Comparison of ENCODE assay signal across 18 cellular contexts in genomic region chr2:148721991-148722777, GRCh38.
DNase-seq lines count a peak whose midpoint lies in the region; ATAC-seq, FAIRE-seq and TF ChIP-seq lines count a peak whose summit lies in the region.
"Had no signal": no experiment of that assay in that cellular context is flagged by ENCODE, and none has a peak within 500 bp of the region (broad histone marks: within the 10 kb centered on the region; RNA-seq: fewer than 3 reads in every experiment).

No MANE protein-coding gene starts in this region.

- TF ChIP-seq EP300 in GM12878 (IDR thresholded peaks at IDR 0.05; ENCODE audit: borderline replicate concordance in 1 of 2, control insufficient read depth in 1 of 2, low read depth in 2 of 2, low read length in 2 of 2) = no peak

- H2AFZ ChIP-seq in GM23248 (no peak overlapping the region), GM12878 (ENCODE audit: control insufficient read depth, low read depth, low read length) (no peak overlapping the region)

- peaks cover 93% of the 10 kb centered on the region for H3K4me1 Mint-ChIP-seq in CD4-positive, alpha-beta T cell (ENCODE audit: low read depth)
- H3K4me1 Mint-ChIP-seq in naive thymus-derived CD4-positive, alpha-beta T cell = peaks cover 68 to 97% (median 83%) of the 10 kb centered on the region in 7 donors
- peaks cover 55% of the 10 kb centered on the region for H3K4me1 Mint-ChIP-seq in CD14-positive monocyte

- peak overlapping the region; percentile 0 for H3K4me3 Mint-ChIP-seq in CD4-positive, alpha-beta T cell
- peak overlapping the region in 7 of 10 donors; percentile 1 to 68 (median 49) for H3K4me3 Mint-ChIP-seq in naive thymus-derived CD4-positive, alpha-beta T cell
- H3K4me3 Mint-ChIP-seq in CD14-positive monocyte = no peak overlapping the region
- H3K4me3 Mint-ChIP-seq: activated CD8-positive, alpha-beta T cell treated with anti-CD3 and anti-CD28 coated beads, Interleukin-2, amount 10 ng/mL, durations not matched to agents 7 days and 5 days had no signal

- BruUV-seq in GM12878 (replicated peaks; lab: Mats Ljungman, UMichigan) = no TSS peak

- peaks cover 17% of the 10 kb centered on the region for H3F3A ChIP-seq in GM23248 (ENCODE audit: insufficient read depth)

- CTCF ChIA-PET in CD4-positive, alpha-beta T cell (lab: Charles Lee) = interaction anchor here (0.7 kb wide), 1 partner anchor 64 kb away, joined by 4 read pairs; no protein-coding TSS in a partner anchor
- CTCF ChIA-PET in GM12878 (lab: Yijun Ruan, JAX) = no interaction called here
- CTCF ChIA-PET in naive thymus-derived CD4-positive, alpha-beta T cell (lab: Charles Lee) = no interaction called here

- FAIRE-seq in GM12878 (lab: Jason Lieb, UNC) = no peak

- POLR2A ChIA-PET in CD4-positive, alpha-beta T cell (lab: Charles Lee) = interaction anchor here (2.2 kb wide), 1 partner anchor 76 kb away, joined by 4 read pairs; no protein-coding TSS in a partner anchor
- POLR2A ChIA-PET in GM12878 (lab: Charles Lee) = interaction anchor here (0.7 kb wide), 1 partner anchor 62 kb away, joined by 4 read pairs; no protein-coding TSS in a partner anchor
- POLR2A ChIA-PET in naive thymus-derived CD4-positive, alpha-beta T cell (lab: Charles Lee) = no interaction called here

- H3K4me1 ChIP-seq in GM23248 (ENCODE audit: insufficient read depth) = peaks cover 26% of the 10 kb centered on the region
- H3K4me1 ChIP-seq in GM12878 (ENCODE audit: control insufficient read depth, insufficient read depth, low read length) = peaks cover 23% of the 10 kb centered on the region
- peaks cover 22 to 28% of the 10 kb centered on the region in 2 donors for H3K4me1 ChIP-seq in naive thymus-derived CD4-positive, alpha-beta T cell (ENCODE audit: control insufficient read depth in 2 of 2, insufficient read depth in 2 of 2, low read length in 2 of 2)

- no peaks in the 10 kb centered on the region for H3K9me3 ChIP-seq in CD4-positive, alpha-beta T cell (ENCODE audit: control insufficient read depth, low read length)
- H3K9me3 ChIP-seq in GM23248 (ENCODE audit: low read depth) (no peaks in the 10 kb centered on the region), GM12878 (replicated peaks; ENCODE audit: control insufficient read depth, insufficient read depth, low read length) (no peaks in the 10 kb centered on the region; the same call in none of the 3 replicates)
- H3K9me3 ChIP-seq in naive thymus-derived CD4-positive, alpha-beta T cell (ENCODE audit: control insufficient read depth in 2 of 3, low read length in 3 of 3) = no peaks in the 10 kb centered on the region
- H3K9me3 ChIP-seq: thoracic aorta had no signal

- no peaks in the 10 kb centered on the region for H3K9me2 ChIP-seq in GM23248 (ENCODE audit: insufficient read depth)

- RAD21 ChIA-PET in GM12878 (lab: Charles Lee; ENCODE audit: unreplicated experiment) = interaction anchor here (0.6 kb wide), 1 partner anchor 19 kb away, joined by 3 read pairs; no protein-coding TSS in a partner anchor

- peaks cover 63% of the 10 kb centered on the region for H3K36me3 Mint-ChIP-seq in CD4-positive, alpha-beta T cell (ENCODE audit: low read depth)
- peaks cover 8 to 58% (median 44%) of the 10 kb centered on the region in 5 donors for H3K36me3 Mint-ChIP-seq in naive thymus-derived CD4-positive, alpha-beta T cell
- peaks cover 6 to 23% of the 10 kb centered on the region in 2 donors for H3K36me3 Mint-ChIP-seq in CD14-positive monocyte

- H3K9ac ChIP-seq in GM23248 = no peak overlapping the region
- H3K9ac ChIP-seq in GM12878 (ENCODE audit: control insufficient read depth, insufficient read depth, low read length) = no peak overlapping the region

- H4K20me1 ChIP-seq in GM23248 (ENCODE audit: insufficient read depth) (peaks cover 19% of the 10 kb centered on the region; the same call in 1 of the 2 replicates), GM12878 (ENCODE audit: control insufficient read depth, insufficient read depth) (no peaks in the 10 kb centered on the region)

- SMC1A ChIA-PET in GM12878 (lab: Charles Lee; ENCODE audit: uncharacterized antibody, unreplicated experiment) = interaction anchor here (1.0 to 1.1 kb wide), 2 partner anchors 14 to 17 kb away, joined by 3 read pairs; no protein-coding TSS in a partner anchor

- H3K27me3 Mint-ChIP-seq in CD4-positive, alpha-beta T cell = no peaks in the 10 kb centered on the region
- H3K27me3 Mint-ChIP-seq in naive thymus-derived CD4-positive, alpha-beta T cell = no peaks in the 10 kb centered on the region
- no peaks in the 10 kb centered on the region for H3K27me3 Mint-ChIP-seq in CD14-positive monocyte (ENCODE audit: low read depth in 3 of 3)

- TF ChIP-seq POLR2A in GM12878 (IDR thresholded peaks at IDR 0.05; ENCODE audit: low read depth, low read length) = no peak

- H3K27ac Mint-ChIP-seq in CD4-positive, alpha-beta T cell = peak overlapping the region; percentile 24
- H3K27ac Mint-ChIP-seq in naive thymus-derived CD4-positive, alpha-beta T cell = peak overlapping the region in 8 of 9 donors; percentile 1 to 52 (median 28)
- peak overlapping the region in 1 of 7 donors; percentile 10 for H3K27ac Mint-ChIP-seq in CD14-positive monocyte
- H3K27ac Mint-ChIP-seq: activated CD8-positive, alpha-beta T cell treated with anti-CD3 and anti-CD28 coated beads, Interleukin-2, amount 10 ng/mL, durations not matched to agents 7 days and 5 days had no signal

- ATAC-seq in CD4-positive, alpha-beta T cell (ENCODE audit: poor library complexity) = no peak
- peak; percentile 51 for ATAC-seq in GM12878
- ATAC-seq in naive thymus-derived CD4-positive, alpha-beta T cell = no peak
- ATAC-seq: activated CD8-positive, alpha-beta T cell treated with anti-CD3 and anti-CD28 coated beads, Interleukin-2, amount 10 ng/mL, durations not matched to agents 7 days and 5 days had no signal

- no peak for TF ChIP-seq CTCF in CD4-positive, alpha-beta T cell (IDR thresholded peaks at IDR 0.05)
- TF ChIP-seq CTCF in GM12878 (IDR thresholded peaks at IDR 0.05 in 2 of 3, conservative IDR thresholded peaks at IDR 0.05 in 1 of 3; ENCODE audit: control insufficient read depth in 2 of 3, extremely low read depth in 1 of 3, insufficient read depth in 1 of 3, low read depth in 3 of 3, low read length in 3 of 3) (no peak), CD14-positive monocyte (IDR thresholded peaks at IDR 0.05) (no peak)

- no peaks in the 10 kb centered on the region for H3K36me3 ChIP-seq in GM23248 (ENCODE audit: low read depth)
- peaks cover 0 to 1% of the 10 kb centered on the region in 2 experiments; a peak in 2 of 4 replicates for H3K36me3 ChIP-seq in GM12878 (ENCODE audit: control insufficient read depth in 2 of 2, insufficient read depth in 2 of 2, low read length in 1 of 2)
- peaks cover 0 to 7% (median 0%) of the 10 kb centered on the region in 3 experiments for H3K36me3 ChIP-seq in naive thymus-derived CD4-positive, alpha-beta T cell (ENCODE audit: control insufficient read depth in 2 of 3, insufficient read depth in 3 of 3, low read length in 3 of 3)
- H3K36me3 ChIP-seq: thoracic aorta had no signal

- H3K27ac ChIP-seq in CD4-positive, alpha-beta T cell (ENCODE audit: low read depth, low read length) = no peak overlapping the region
- H3K27ac ChIP-seq in GM23248 (peak overlapping the region; percentile 23; the same call in 1 of the 2 replicates), GM12878 (ENCODE audit: control insufficient read depth, insufficient read depth) (no peak overlapping the region)
- H3K27ac ChIP-seq in naive thymus-derived CD4-positive, alpha-beta T cell (ENCODE audit: low read depth, low read length) = no peak overlapping the region
- H3K27ac ChIP-seq: thoracic aorta, VCaP had no signal

- in situ Hi-C loops in GM23248 (cut with MboI) (no loop called here), GM12878 (cut with MboI) (no loop called here)

- H3K9me3 Mint-ChIP-seq in CD4-positive, alpha-beta T cell = peaks cover 4% of the 10 kb centered on the region
- H3K9me3 Mint-ChIP-seq in naive thymus-derived CD4-positive, alpha-beta T cell = peaks cover 0 to 9% (median 0%) of the 10 kb centered on the region in 11 donors
- no peaks in the 10 kb centered on the region for H3K9me3 Mint-ChIP-seq in CD14-positive monocyte

- H3K79me2 ChIP-seq in GM23248 (ENCODE audit: insufficient read depth) (peaks cover 100% of the 10 kb centered on the region), GM12878 (ENCODE audit: control insufficient read depth, insufficient read depth, low read length) (peaks cover 21% of the 10 kb centered on the region)

- 86 to 87% methylated on average over 5 of the region's 5 CpGs for WGBS in GM23248 (ENCODE audit: low coverage in 1 of 2, low lambda C conversion rate in 2 of 2, missing lambda C conversion rate in 2 of 2), 2 experiments
- WGBS in GM12878 (ENCODE audit: insufficient coverage, insufficient replicate concordance, low lambda C conversion rate, missing lambda C conversion rate) = 78% methylated on average over 5 of the region's 5 CpGs

- TF ChIP-seq RAD21 in GM12878 (IDR thresholded peaks at IDR 0.05; ENCODE audit: insufficient read depth, low read depth, low read length) = no peak

- H3K27me3 ChIP-seq in CD4-positive, alpha-beta T cell (ENCODE audit: control insufficient read depth, insufficient read depth, low read length) = no peaks in the 10 kb centered on the region
- no peaks in the 10 kb centered on the region for H3K27me3 ChIP-seq in GM23248 (replicated peaks; ENCODE audit: insufficient read depth)
- H3K27me3 ChIP-seq in GM12878 (replicated peaks in 1 of 2; ENCODE audit: control insufficient read depth in 2 of 2, insufficient read depth in 2 of 2, low read length in 1 of 2) = no peaks in the 10 kb centered on the region
- no peaks in the 10 kb centered on the region for H3K27me3 ChIP-seq in naive thymus-derived CD4-positive, alpha-beta T cell (ENCODE audit: control insufficient read depth in 2 of 2, insufficient read depth in 2 of 2, low read length in 2 of 2)

- intact Hi-C loops in CD4-positive, alpha-beta T cell (cut with DNase I, micrococcal nuclease) = no loop called here
- intact Hi-C loops in GM12878 (cut with micrococcal nuclease; ENCODE audit: unreplicated experiment) (loop anchor here (5.0 kb wide), 1 partner anchor 75 kb away; no protein-coding TSS in a partner anchor), CD14-positive monocyte (cut with micrococcal nuclease) (no loop called here)
- intact Hi-C loops in naive thymus-derived CD4-positive, alpha-beta T cell (cut with micrococcal nuclease) = no loop called here

- no peak for DNase-seq in CD4-positive, alpha-beta T cell
- no peak for DNase-seq in GM23248
- no peak for DNase-seq in GM12878 (ENCODE audit: low read depth, low spot score)
- DNase-seq in naive thymus-derived CD4-positive, alpha-beta T cell = no peak
- no peak for DNase-seq in activated gamma-delta T cell treated with Interleukin-2 at 50 U/mL for 16 hours
- no peak for DNase-seq in CD14-positive monocyte (ENCODE audit: low spot score)
- DNase-seq in activated gamma-delta T cell (lab: John Stamatoyannopoulos, UW) = no peak
- DNase-seq: activated CD8-positive, alpha-beta T cell treated with anti-CD3 and anti-CD28 coated beads, Interleukin-2, amount 10 ng/mL, durations not matched to agents 7 days and 5 days; anterior cingulate cortex; C1 segment of cervical spinal cord; DND-41; erythroblast; NCI-H146; NCI-H2227 treated with DMSO at 0.1 percent for 48 hours; posterior cingulate gyrus; RPMI8226 had no signal

- H3K4me2 ChIP-seq in GM23248 (ENCODE audit: unreplicated experiment) (peak overlapping the region; percentile 89), GM12878 (ENCODE audit: control insufficient read depth, insufficient read depth) (no peak overlapping the region)

- no peak overlapping the region for H3K4me3 ChIP-seq in GM23248
- H3K4me3 ChIP-seq in GM12878 = no peak overlapping the region
- H3K4me3 ChIP-seq in naive thymus-derived CD4-positive, alpha-beta T cell (ENCODE audit: low read length) = no peak overlapping the region
- H3K4me3 ChIP-seq: thoracic aorta had no signal

Comparison
In these comparisons a context has a peak if more than half of its experiments do, and no peak if none do; other contexts are left out.
1. H3K4me3 Mint-ChIP-seq: peak in CD4-positive, alpha-beta T cell (single experiment) and naive thymus-derived CD4-positive, alpha-beta T cell (7 of 10); none in CD14-positive monocyte (0 of 2).